ENCODE assay signal across 10 cellular contexts in the genomic region with DNA sequence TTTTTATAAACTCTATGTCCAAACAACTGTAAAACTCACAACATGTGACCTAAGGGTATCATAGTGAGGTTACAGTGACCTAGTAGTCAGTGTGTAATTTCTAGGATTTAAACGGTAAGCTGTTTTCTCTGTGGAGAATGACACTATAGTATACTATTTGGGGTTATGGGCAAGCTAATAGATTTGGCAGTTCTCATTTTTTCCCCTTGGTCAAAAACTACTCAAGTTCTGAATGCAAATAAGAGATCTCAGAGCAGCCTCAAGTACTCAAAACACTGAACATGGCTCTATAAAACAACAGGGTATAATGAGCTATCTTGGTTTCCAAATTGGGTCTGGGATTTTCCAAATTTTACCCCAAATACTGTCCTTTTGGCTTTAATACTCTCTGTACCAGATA.
DNase-seq lines count a peak whose midpoint lies in the region; ATAC-seq, FAIRE-seq and TF ChIP-seq lines count a peak whose summit lies in the region.
"Had no signal": no experiment of that assay in that cellular context is flagged by ENCODE, and none has a peak within 500 bp of the region (broad histone marks: within the 10 kb centered on the region; RNA-seq: fewer than 3 reads in every experiment).

No MANE protein-coding gene starts in this region.

- H3K79me2 ChIP-seq in GM23338 (replicated peaks; ENCODE audit: insufficient read depth): no peaks in the 10 kb centered on the region
- H3K79me2 ChIP-seq in keratinocyte (ENCODE audit: control insufficient read depth, insufficient read depth, low read length): no peaks in the 10 kb centered on the region

- TF ChIP-seq CTCF in GM23338 (conservative IDR thresholded peaks at IDR 0.05; ENCODE audit: low read depth in 2 of 2) (no peak), keratinocyte (optimal IDR thresholded peaks at IDR 0.05 in 1 of 3, IDR thresholded peaks at IDR 0.05 in 1 of 3, conservative IDR thresholded peaks at IDR 0.05 in 1 of 3; ENCODE audit: extremely low read depth in 1 of 3, insufficient read depth in 2 of 3, low read length in 3 of 3) (no peak)

- peaks cover 18% of the 10 kb centered on the region; the same call in 1 of the 2 replicates for H3K4me1 ChIP-seq in GM23338 (ENCODE audit: insufficient read depth)
- H3K4me1 ChIP-seq in keratinocyte (ENCODE audit: control insufficient read depth, extremely low read depth, insufficient read depth, low read length): peaks cover 37% of the 10 kb centered on the region

- dilution Hi-C loops in keratinocyte (cut with MboI; ENCODE audit: extremely low pct_ligation_motif_present, low sequenced_read_pairs): no loop called here

- H3K9ac ChIP-seq in keratinocyte (ENCODE audit: control insufficient read depth, extremely low read depth, insufficient read depth, low read length): peak overlapping the region; percentile 47

- H4K20me1 ChIP-seq in GM23338 (replicated peaks; ENCODE audit: insufficient read depth) (no peaks in the 10 kb centered on the region), keratinocyte (ENCODE audit: control insufficient read depth, extremely low read depth, insufficient read depth, low read length) (no peaks in the 10 kb centered on the region)

- DNase-seq in GM23338 (ENCODE audit: low spot score) (no peak), keratinocyte (ENCODE audit: low read depth, low spot score) (no peak), DMS 273 treated with DMSO at 0.1 percent for 48 hours (lab: John Stamatoyannopoulos, UW) (no peak), UCSD-AML1 (lab: John Stamatoyannopoulos, UW; ENCODE audit: unreplicated experiment) (no peak), OCI-M1 (lab: John Stamatoyannopoulos, UW) (no peak)
- DNase-seq in stimulated activated naive CD8-positive, alpha-beta T cell treated with anti-CD3 and anti-CD28 coated beads, Interleukin-15, amount 100 ng/mL, for 72 hours: no peak
- DNase-seq: activated T-cell treated with anti-CD3 and anti-CD28 coated beads, Interleukin-2, amount 50 U/mL, for 4 hours had no signal

- H3K4me3 ChIP-seq in GM23338 (no peak overlapping the region), keratinocyte (ENCODE audit: control insufficient read depth in 2 of 3, extremely low read depth in 1 of 3, insufficient read depth in 2 of 3, low read depth in 1 of 3, low read length in 3 of 3) (peak overlapping the region in 1 of 3 experiments; percentile 19)
- H3K4me3 ChIP-seq: gastroesophageal sphincter had no signal

- H2AFZ ChIP-seq in GM23338 (no peak overlapping the region), keratinocyte (ENCODE audit: control insufficient read depth, low read length) (no peak overlapping the region)

- no peaks in the 10 kb centered on the region; the same call in 1 of the 2 replicates for H3K9me2 ChIP-seq in GM23338 (ENCODE audit: insufficient read depth)

- peaks cover 62% of the 10 kb centered on the region for H3K36me3 Mint-ChIP-seq in GM23338 (ENCODE audit: low read depth)
- H3K36me3 Mint-ChIP-seq in activated T-helper 17 cell treated with anti-CD3 and anti-CD28 coated beads, Interleukin-2, amount 50 U/mL, for 72 hours (ENCODE audit: low read depth): no peaks in the 10 kb centered on the region
- H3K36me3 Mint-ChIP-seq: stimulated activated memory B cell treated with anti-CD40 and anti-IgM and Interleukin-4, amounts not matched to agents 10 μg/mL and 1 μg/mL and 100 μg/mL, for 72 hours had no signal

- H3K27me3 ChIP-seq in GM23338 (ENCODE audit: insufficient read depth) (no peaks in the 10 kb centered on the region), keratinocyte (ENCODE audit: control insufficient read depth, extremely low read depth, insufficient read depth, low read length) (no peaks in the 10 kb centered on the region)
- H3K27me3 ChIP-seq: gastroesophageal sphincter had no signal

- no peak overlapping the region for H3K4me3 Mint-ChIP-seq in GM23338
- H3K4me3 Mint-ChIP-seq in activated T-helper 17 cell treated with anti-CD3 and anti-CD28 coated beads, Interleukin-2, amount 50 U/mL, for 72 hours: peak overlapping the region; percentile 42
- peak overlapping the region; percentile 10 to 69 for H3K4me3 Mint-ChIP-seq in stimulated activated naive CD8-positive, alpha-beta T cell treated with anti-CD3 and anti-CD28 coated beads, Interleukin-15, amount 100 ng/mL, for 72 hours
- H3K4me3 Mint-ChIP-seq: activated T-cell treated with anti-CD3 and anti-CD28 coated beads, Interleukin-2, amount 50 U/mL, for 4 hours; stimulated activated memory B cell treated with anti-CD40 and anti-IgM and Interleukin-4, amounts not matched to agents 10 μg/mL and 1 μg/mL and 100 μg/mL, for 72 hours had no signal

- H3K36me3 ChIP-seq in GM23338 (ENCODE audit: insufficient read depth) (peaks cover 6% of the 10 kb centered on the region), keratinocyte (ENCODE audit: control insufficient read depth in 2 of 2, extremely low read depth in 1 of 2, insufficient read depth in 2 of 2, low read length in 2 of 2) (no peaks in the 10 kb centered on the region)
- H3K36me3 ChIP-seq: gastroesophageal sphincter had no signal

- FAIRE-seq in keratinocyte (lab: Jason Lieb, UNC): no peak

- peaks cover 3% of the 10 kb centered on the region for H3K9me3 ChIP-seq in keratinocyte (ENCODE audit: control insufficient read depth, low read depth, low read length)

- H3K4me1 Mint-ChIP-seq in GM23338: peaks cover 31% of the 10 kb centered on the region
- peaks cover 4% of the 10 kb centered on the region for H3K4me1 Mint-ChIP-seq in activated T-helper 17 cell treated with anti-CD3 and anti-CD28 coated beads, Interleukin-2, amount 50 U/mL, for 72 hours
- H3K4me1 Mint-ChIP-seq in stimulated activated naive CD8-positive, alpha-beta T cell treated with anti-CD3 and anti-CD28 coated beads, Interleukin-15, amount 100 ng/mL, for 72 hours: peaks cover 42% of the 10 kb centered on the region

- ATAC-seq in GM23338: peak; percentile 19; the same call in 2 of the 3 replicates
- ATAC-seq in activated T-helper 17 cell treated with anti-CD3 and anti-CD28 coated beads, Interleukin-2, amount 50 U/mL, for 72 hours (replicated peaks): peak; percentile 47
- ATAC-seq in stimulated activated naive CD8-positive, alpha-beta T cell treated with anti-CD3 and anti-CD28 coated beads, Interleukin-15, amount 100 ng/mL, for 72 hours: peak; percentile 36
- ATAC-seq: activated T-cell treated with anti-CD3 and anti-CD28 coated beads, Interleukin-2, amount 50 U/mL, for 4 hours; stimulated activated memory B cell treated with anti-CD40 and anti-IgM and Interleukin-4, amounts not matched to agents 10 μg/mL and 1 μg/mL and 100 μg/mL, for 72 hours had no signal

- H3K9me3 Mint-ChIP-seq in GM23338: peaks cover 59% of the 10 kb centered on the region
- no peaks in the 10 kb centered on the region for H3K9me3 Mint-ChIP-seq in activated T-helper 17 cell treated with anti-CD3 and anti-CD28 coated beads, Interleukin-2, amount 50 U/mL, for 72 hours
- H3K9me3 Mint-ChIP-seq in stimulated activated naive CD8-positive, alpha-beta T cell treated with anti-CD3 and anti-CD28 coated beads, Interleukin-15, amount 100 ng/mL, for 72 hours: peaks cover 0 to 22% of the 10 kb centered on the region in 2 donors
- H3K9me3 Mint-ChIP-seq: activated T-cell treated with anti-CD3 and anti-CD28 coated beads, Interleukin-2, amount 50 U/mL, for 4 hours had no signal

- H3K27ac ChIP-seq in GM23338 (ENCODE audit: low read depth) (peak overlapping the region; percentile 94), keratinocyte (ENCODE audit: control insufficient read depth, insufficient read depth, low read length) (peak overlapping the region; percentile 83)

- H3K4me2 ChIP-seq in GM23338: peak overlapping the region; percentile 6; the same call in 1 of the 2 replicates
- peak overlapping the region; percentile 77 for H3K4me2 ChIP-seq in keratinocyte (ENCODE audit: control insufficient read depth, extremely low read depth, insufficient read depth, low read depth, low read length)

- H3K27ac Mint-ChIP-seq in GM23338: peak overlapping the region; percentile 96
- peak overlapping the region; percentile 41 for H3K27ac Mint-ChIP-seq in activated T-helper 17 cell treated with anti-CD3 and anti-CD28 coated beads, Interleukin-2, amount 50 U/mL, for 72 hours
- no peak overlapping the region for H3K27ac Mint-ChIP-seq in stimulated activated naive CD8-positive, alpha-beta T cell treated with anti-CD3 and anti-CD28 coated beads, Interleukin-15, amount 100 ng/mL, for 72 hours
- H3K27ac Mint-ChIP-seq: stimulated activated memory B cell treated with anti-CD40 and anti-IgM and Interleukin-4, amounts not matched to agents 10 μg/mL and 1 μg/mL and 100 μg/mL, for 72 hours had no signal

- H3K9me1 ChIP-seq in keratinocyte (ENCODE audit: control insufficient read depth, extremely low read depth, insufficient read depth, low read length): no peaks in the 10 kb centered on the region

- no peaks in the 10 kb centered on the region for H3F3A ChIP-seq in GM23338 (replicated peaks; ENCODE audit: low read depth)

- peaks cover 2% of the 10 kb centered on the region for H3K27me3 Mint-ChIP-seq in GM23338 (ENCODE audit: insufficient read depth, low read depth, poor library complexity)
- no peaks in the 10 kb centered on the region for H3K27me3 Mint-ChIP-seq in activated T-helper 17 cell treated with anti-CD3 and anti-CD28 coated beads, Interleukin-2, amount 50 U/mL, for 72 hours
- no peaks in the 10 kb centered on the region for H3K27me3 Mint-ChIP-seq in stimulated activated naive CD8-positive, alpha-beta T cell treated with anti-CD3 and anti-CD28 coated beads, Interleukin-15, amount 100 ng/mL, for 72 hours
- H3K27me3 Mint-ChIP-seq: stimulated activated memory B cell treated with anti-CD40 and anti-IgM and Interleukin-4, amounts not matched to agents 10 μg/mL and 1 μg/mL and 100 μg/mL, for 72 hours had no signal

TF ChIP-seq in GM23338, 12 proteins besides CTCF, POLR2A, EP300 and RAD21 (continues in another document):
- TF ChIP-seq NANOG (IDR thresholded peaks at IDR 0.05; ENCODE audit: borderline replicate concordance) (no peak), CREB1 (CRISPR knock-in tag; IDR thresholded peaks at IDR 0.05; ENCODE audit: low read depth) (no peak)

Comparison
In these comparisons a context has a peak if more than half of its experiments do, and no peak if none do; other contexts are left out.
1. H3K27ac Mint-ChIP-seq: peak in GM23338 (single experiment) and activated T-helper 17 cell treated with anti-CD3 and anti-CD28 coated beads, Interleukin-2, amount 50 U/mL, for 72 hours (single experiment); none in stimulated activated naive CD8-positive, alpha-beta T cell treated with anti-CD3 and anti-CD28 coated beads, Interleukin-15, amount 100 ng/mL, for 72 hours (0 of 2).
2. Peak in every context shown above with its lines, with median percentiles within 50 percentile points of each other: ATAC-seq.